ENCODE assay signal across 11 cellular contexts in genomic region chr16:49620158-49620867, GRCh38.
A peak's percentile ranks its signal among the peaks of the same experiment; 100 is the strongest.
DNase-seq lines count a peak whose midpoint lies in the region; ATAC-seq and TF ChIP-seq lines count a peak whose summit lies in the region.
"Had no signal": no experiment of that assay in that cellular context is flagged by ENCODE, and none has a peak within 500 bp of the region (broad histone marks: within the 10 kb centered on the region; RNA-seq: fewer than 3 reads in every experiment).

No MANE protein-coding gene starts in this region.

- dilution Hi-C loops in mammary epithelial cell (cut with HindIII; ENCODE audit: low sequenced_read_pairs): no loop called here

- WGBS in mammary epithelial cell (ENCODE audit: low coverage, missing lambda C conversion rate): 30% methylated on average over 2 of the region's 11 CpGs
- WGBS in esophagus, 2 donors: 44% methylated on average over 11 of the region's 11 CpGs
- WGBS in aorta, 2 donors: 2 to 5% methylated on average over 9 to 11 of the region's 11 CpGs

- DNase-seq in MCF 10A (ENCODE audit: unreplicated experiment) (peak; percentile 68), mammary epithelial cell (no peak), mucosa of descending colon (peak; percentile 27 to 67 (median 47)), aorta (peak; percentile 91 to 95), GM20000 (ENCODE audit: low spot score) (no peak), NCI-H1105 (lab: John Stamatoyannopoulos, UW) (no peak), NCI-H1105 treated with DMSO at 0.1 percent for 48 hours (lab: John Stamatoyannopoulos, UW) (no peak)
- DNase-seq: activated CD4-positive, alpha-beta T cell treated with anti-CD3 and anti-CD28 coated beads for 1 hour; NCI-H187 treated with DMSO at 0.1 percent for 48 hours; stimulated activated CD4-positive, alpha-beta T cell treated with anti-CD3 and anti-CD28 coated beads, Interleukin-4, amount 100 ng/mL, for 1 hour had no signal

- no peaks in the 10 kb centered on the region for H3K79me2 ChIP-seq in mammary epithelial cell (ENCODE audit: insufficient read depth, low read length)

- H3K36me3 ChIP-seq in mammary epithelial cell (ENCODE audit: insufficient read depth, low read length) (no peaks in the 10 kb centered on the region), esophagus (ENCODE audit: control insufficient read depth in 2 of 2, insufficient read depth in 2 of 2, low read length in 1 of 2) (no peaks in the 10 kb centered on the region), mucosa of descending colon (ENCODE audit: low read depth) (no peaks in the 10 kb centered on the region), aorta (ENCODE audit: control insufficient read depth in 1 of 2, insufficient read depth in 2 of 2, low read length in 1 of 2) (no peaks in the 10 kb centered on the region)

- H4K20me1 ChIP-seq in mammary epithelial cell (ENCODE audit: insufficient read depth, low read length): no peaks in the 10 kb centered on the region

- TF ChIP-seq CTCF in MCF 10A (IDR thresholded peaks at IDR 0.05; ENCODE audit: unreplicated experiment): no peak
- TF ChIP-seq CTCF in mammary epithelial cell (conservative IDR thresholded peaks at IDR 0.05 in 1 of 2, IDR thresholded peaks at IDR 0.05 in 1 of 2; ENCODE audit: extremely low read depth in 1 of 2, insufficient read depth in 1 of 2, low read depth in 1 of 2, low read length in 2 of 2): no peak
- TF ChIP-seq CTCF in mucosa of descending colon (IDR thresholded peaks at IDR 0.05): no peak
- TF ChIP-seq CTCF in GM20000 (IDR thresholded peaks at IDR 0.05; ENCODE audit: extremely low read depth, missing control alignments): no peak

- H3K27ac Mint-ChIP-seq in MCF 10A (ENCODE audit: low read depth, unreplicated experiment): no peak overlapping the region

- no peak overlapping the region for H3K4me3 Mint-ChIP-seq in MCF 10A (ENCODE audit: unreplicated experiment)

- H3K27me3 ChIP-seq in mammary epithelial cell (ENCODE audit: insufficient read depth, low read length): no peaks in the 10 kb centered on the region
- no peaks in the 10 kb centered on the region for H3K27me3 ChIP-seq in esophagus (ENCODE audit: control insufficient read depth in 1 of 2, insufficient read depth in 2 of 2, low read length in 2 of 2)
- H3K27me3 ChIP-seq in aorta (ENCODE audit: control insufficient read depth in 1 of 2, insufficient read depth in 2 of 2, low read length in 1 of 2): no peaks in the 10 kb centered on the region

- peaks cover 10% of the 10 kb centered on the region for H3K27me3 Mint-ChIP-seq in MCF 10A (ENCODE audit: insufficient read depth, unreplicated experiment)

- in situ Hi-C loops in mammary epithelial cell (cut with MboI; ENCODE audit: low sequenced_read_pairs in 2 of 2): no loop called here

- CTCF ChIA-PET in MCF 10A (lab: Yijun Ruan, JAX) (interaction anchor here (1.0 kb wide), 2 partner anchors 28 to 405 kb away, joined by 3 to 4 read pairs; partner anchors contain the start of gene CNEP1R1), mammary epithelial cell (lab: Charles Lee; ENCODE audit: low non-redundant PET) (no interaction called here)

- H3K27ac ChIP-seq in mammary epithelial cell (ENCODE audit: insufficient read depth, low read depth, low read length) (no peak overlapping the region), esophagus (ENCODE audit: low read depth in 2 of 2, low read length in 1 of 2) (peak overlapping the region; percentile 17 to 52), aorta (ENCODE audit: low read depth in 1 of 2, low read length in 2 of 2) (peak overlapping the region; percentile 68 to 86)

- no peaks in the 10 kb centered on the region for H3K36me3 Mint-ChIP-seq in MCF 10A (ENCODE audit: insufficient read depth, unreplicated experiment)

- no peak overlapping the region for H3K4me2 ChIP-seq in mammary epithelial cell (ENCODE audit: insufficient read depth, low read depth, low read length)

- no peaks in the 10 kb centered on the region for H3K4me1 Mint-ChIP-seq in MCF 10A (ENCODE audit: insufficient read depth, unreplicated experiment)

- H3K4me3 ChIP-seq in mammary epithelial cell (replicated peaks in 1 of 3; ENCODE audit: insufficient read depth in 1 of 3, low read depth in 2 of 3, low read length in 3 of 3) (no peak overlapping the region), esophagus (ENCODE audit: low read depth in 1 of 2, low read length in 2 of 2) (no peak overlapping the region), mucosa of descending colon (no peak overlapping the region), aorta (ENCODE audit: low read length in 2 of 2) (no peak overlapping the region)

- no peak overlapping the region for H2AFZ ChIP-seq in mammary epithelial cell (ENCODE audit: low read depth, low read length)

- H3K9me3 ChIP-seq in mammary epithelial cell (replicated peaks; ENCODE audit: insufficient read depth, low read length) (peaks cover 20% of the 10 kb centered on the region), esophagus (ENCODE audit: control insufficient read depth in 2 of 2, insufficient read depth in 1 of 2, low read depth in 1 of 2, low read length in 1 of 2) (no peaks in the 10 kb centered on the region), mucosa of descending colon (no peaks in the 10 kb centered on the region), aorta (ENCODE audit: control insufficient read depth, low read length) (no peaks in the 10 kb centered on the region)

- ATAC-seq in mucosa of descending colon (peak; percentile 15), aorta (ENCODE audit: low FRiP score) (peak; percentile 86)

- intact Hi-C loops in MCF 10A (cut with micrococcal nuclease): no loop called here
- intact Hi-C loops in mammary epithelial cell (cut with micrococcal nuclease): no loop called here
- intact Hi-C loops in mucosa of descending colon (cut with DNase I, micrococcal nuclease): no loop called here
- intact Hi-C loops in aorta (cut with DNase I): loop anchor here (10.0 kb wide), 1 partner anchor 234 kb away; the partner anchor contains the start of gene ZNF423 (in 2 of the 2)

- no peaks in the 10 kb centered on the region for H3K9me3 Mint-ChIP-seq in MCF 10A (ENCODE audit: unreplicated experiment)

- POLR2A ChIA-PET in MCF 10A (lab: Yijun Ruan, JAX): no interaction called here

- BruUV-seq in MCF 10A (replicated peaks; lab: Mats Ljungman, UMichigan) (no TSS peak), mammary epithelial cell (replicated peaks; lab: Mats Ljungman, UMichigan) (no TSS peak)

- no peak overlapping the region for H3K9ac ChIP-seq in mammary epithelial cell (ENCODE audit: insufficient read depth, low read length)

- H3K4me1 ChIP-seq in mammary epithelial cell (ENCODE audit: insufficient read depth, low read length): no peaks in the 10 kb centered on the region
- H3K4me1 ChIP-seq in esophagus (ENCODE audit: control insufficient read depth in 2 of 2, insufficient read depth in 2 of 2, low read length in 1 of 2): no peaks in the 10 kb centered on the region
- no peaks in the 10 kb centered on the region for H3K4me1 ChIP-seq in mucosa of descending colon (ENCODE audit: low read depth)
- H3K4me1 ChIP-seq in aorta (ENCODE audit: control insufficient read depth in 1 of 2, insufficient read depth in 2 of 2, low read length in 2 of 2): peaks cover 0 to 5% of the 10 kb centered on the region in 2 donors

Comparison
In these comparisons a context has a peak if more than half of its experiments do, and no peak if none do; other contexts are left out.
1. DNase-seq: peak in MCF 10A (single experiment), mucosa of descending colon (3 of 3) and aorta (2 of 2); none in mammary epithelial cell (single experiment), GM20000 (single experiment), NCI-H1105 (single experiment) and NCI-H1105 treated with DMSO at 0.1 percent for 48 hours (single experiment).
2. intact Hi-C loops: an anchor here in aorta (10.0 kb wide); none called in MCF 10A, mammary epithelial cell and mucosa of descending colon.